Comparison of ENCODE assay signal across 17 cellular contexts in the genomic region with DNA sequence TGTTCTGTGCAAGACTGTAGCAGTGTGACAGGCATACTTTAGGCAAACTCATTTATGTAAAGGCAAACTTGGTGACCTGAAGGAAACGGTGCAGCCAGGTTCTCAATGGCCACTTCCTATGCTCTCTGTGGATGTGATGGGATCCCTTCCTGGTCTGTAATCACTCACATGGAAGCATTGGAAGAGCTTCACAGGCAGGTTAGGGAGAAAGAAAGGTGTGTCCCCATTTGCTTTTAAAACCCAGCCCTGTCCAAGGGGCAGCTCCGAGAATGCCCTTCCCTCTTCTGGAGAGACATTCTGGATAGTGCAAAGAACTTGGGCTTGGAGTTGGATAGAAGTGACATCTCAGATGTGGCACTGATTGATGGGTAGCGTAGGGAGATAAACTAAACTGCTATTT.
"Had no signal": no experiment of that assay in that cellular context is flagged by ENCODE, and none has a peak within 500 bp of the region (broad histone marks: within the 10 kb centered on the region; RNA-seq: fewer than 3 reads in every experiment).

No MANE protein-coding gene starts in this region.

- H3K27me3 Mint-ChIP-seq: naive thymus-derived CD8-positive, alpha-beta T cell; type B pancreatic cell had no signal

- H3K4me3 Mint-ChIP-seq: naive thymus-derived CD8-positive, alpha-beta T cell; neural crest cell; type B pancreatic cell had no signal

- H3K9me3 ChIP-seq: stomach had no signal

- H3K4me1 Mint-ChIP-seq: neural crest cell had no signal

- H3K4me1 ChIP-seq: stomach had no signal

- H3K9me3 Mint-ChIP-seq: naive thymus-derived CD8-positive, alpha-beta T cell; neural crest cell; type B pancreatic cell had no signal

- H3K27me3 ChIP-seq: hepatocyte, stomach had no signal

- H3K4me3 ChIP-seq: hepatocyte, stomach had no signal

- H3K27ac ChIP-seq: hepatocyte, stomach had no signal

- ATAC-seq: left lobe of liver; naive thymus-derived CD8-positive, alpha-beta T cell; sciatic nerve had no signal

- DNase-seq: dermis blood vessel endothelial cell; erythroblast; foreskin melanocyte; head of caudate nucleus; kidney glomerular epithelial cell; mammary epithelial cell; naive thymus-derived CD8-positive, alpha-beta T cell; posterior cingulate gyrus; stimulated activated CD4-positive, alpha-beta T cell treated with anti-CD3 and anti-CD28 coated beads, Interleukin-2, amount 100 ng/mL, for 24 hours; stimulated activated CD4-positive, alpha-beta T cell treated with anti-CD3 and anti-CD28 coated beads, Interleukin-4, amount 100 ng/mL, for 4 hours; stimulated activated naive CD4-positive, alpha-beta T cell; stomach had no signal

- H3K27ac Mint-ChIP-seq: type B pancreatic cell had no signal
